In genomic region chr1:174159253-174160108, GRCh38 we compare ENCODE assay signal across 8 cellular contexts. TPM values are rescaled to one million over a fixed set of nuclear protein-coding genes. Genes with fewer than 3 reads are reported as not detected.
DNase-seq lines count a peak whose midpoint lies in the region; ATAC-seq, FAIRE-seq and TF ChIP-seq lines count a peak whose summit lies in the region.

TSS of gene RABGAP1L (plus strand) at chr1:174159520.

- WGBS in H1 (ENCODE audit: extremely low coverage in 1 of 2, insufficient coverage in 1 of 2, insufficient read length in 1 of 2, insufficient replicate concordance in 2 of 2, low coverage in 1 of 2, low lambda C conversion rate in 2 of 2, missing lambda C conversion rate in 1 of 2), 2 experiments = 1% methylated on average over 39 of the region's 97 CpGs; no CpG with 5 or more reads in 1 of the 2 experiments
- WGBS in mesenchymal stem cell = under 1% methylated on average over 57 of the region's 97 CpGs

- ATAC-seq in GM21381 (IDR thresholded peaks at IDR 0.05; ENCODE audit: unreplicated experiment) = peak; percentile 64
- ATAC-seq in activated CD8-positive, alpha-beta memory T cell treated with anti-CD3 and anti-CD28 coated beads, Interleukin-2, amount 10 ng/mL, durations not matched to agents 7 days and 5 days = peak; percentile 83

- no peaks in the 10 kb centered on the region for H3K36me3 ChIP-seq in H1 (ENCODE audit: control insufficient read depth in 2 of 4, insufficient read depth in 4 of 4, low read length in 3 of 4)
- H3K36me3 ChIP-seq in mesenchymal stem cell (ENCODE audit: control insufficient read depth in 1 of 2, insufficient read depth in 2 of 2, low read depth in 1 of 2, low read length in 2 of 2) = no peaks in the 10 kb centered on the region

- H3K18ac ChIP-seq in H1 (ENCODE audit: extremely low read depth, low read length) (peak within 1 kb of the TSS; percentile 68), mesenchymal stem cell (ENCODE audit: low read depth in 1 of 2, low read length in 2 of 2) (peak within 1 kb of the TSS; percentile 93 to 98)

- H3K4me3 Mint-ChIP-seq in activated CD8-positive, alpha-beta memory T cell treated with anti-CD3 and anti-CD28 coated beads, Interleukin-2, amount 10 ng/mL, durations not matched to agents 7 days and 5 days = peak within 1 kb of the TSS; percentile 96

- peaks cover 65% of the 10 kb centered on the region for H3K4me1 Mint-ChIP-seq in activated CD8-positive, alpha-beta memory T cell treated with anti-CD3 and anti-CD28 coated beads, Interleukin-2, amount 10 ng/mL, durations not matched to agents 7 days and 5 days

- peak within 1 kb of the TSS; percentile 94 for H3K27ac Mint-ChIP-seq in activated CD8-positive, alpha-beta memory T cell treated with anti-CD3 and anti-CD28 coated beads, Interleukin-2, amount 10 ng/mL, durations not matched to agents 7 days and 5 days

- H4K8ac ChIP-seq in H1 (ENCODE audit: extremely low read depth, insufficient read depth, low read length) (peak within 1 kb of the TSS; percentile 91), mesenchymal stem cell (ENCODE audit: low read length) (peak within 1 kb of the TSS; percentile 63)

- H2AFZ ChIP-seq in H1 (ENCODE audit: low read length) (peak within 1 kb of the TSS; percentile 73), mesenchymal stem cell (ENCODE audit: low read depth, low read length) (peak within 1 kb of the TSS; percentile 69)

- peak within 1 kb of the TSS; percentile 89; the same call in 1 of the 2 replicates for H2BK5ac ChIP-seq in H1 (ENCODE audit: low read depth, low read length)
- H2BK5ac ChIP-seq in mesenchymal stem cell (ENCODE audit: low read depth, low read length, poor library complexity, severe bottlenecking) = no peak within 1 kb of the TSS

- H3K14ac ChIP-seq in H1 (ENCODE audit: insufficient read length) = no peak within 1 kb of the TSS
- H3K14ac ChIP-seq in mesenchymal stem cell (ENCODE audit: low read length in 2 of 2) = peak within 1 kb of the TSS in 1 of 2 experiments; percentile 99

- H2BK12ac ChIP-seq in H1 (ENCODE audit: low read depth, low read length) = no peak within 1 kb of the TSS
- H2BK12ac ChIP-seq in mesenchymal stem cell (ENCODE audit: low read length in 2 of 2) = peak within 1 kb of the TSS in 1 of 2 experiments; percentile 92

- no peaks in the 10 kb centered on the region for H3K27me3 ChIP-seq in H1 (replicated peaks in 1 of 4; ENCODE audit: control insufficient read depth in 3 of 4, extremely low read depth in 1 of 4, insufficient read depth in 3 of 4, low read length in 3 of 4)
- no peaks in the 10 kb centered on the region for H3K27me3 ChIP-seq in mesenchymal stem cell (ENCODE audit: control insufficient read depth in 1 of 2, insufficient read depth in 1 of 2, low read length in 2 of 2)

- peak in 1 of 2 experiments; percentile 2; a peak in 1 of 4 replicates for TF ChIP-seq RAD21 in H1 (IDR thresholded peaks at IDR 0.05 in 1 of 2, conservative IDR thresholded peaks at IDR 0.05 in 1 of 2; ENCODE audit: low read depth in 2 of 2, low read length in 2 of 2)

- FAIRE-seq in H1 (lab: Jason Lieb, UNC) = no peak

- peak within 1 kb of the TSS; percentile 53 for H3K4ac ChIP-seq in H1 (replicated peaks; ENCODE audit: insufficient read length, low read depth, low read length)
- H3K4ac ChIP-seq in mesenchymal stem cell (ENCODE audit: low read depth in 1 of 2, low read length in 2 of 2) = peak within 1 kb of the TSS; percentile 93 to 94

- H3K4me3 ChIP-seq in H1 (ENCODE audit: extremely low read depth in 1 of 4, insufficient read depth in 2 of 4, low read depth in 3 of 4, low read length in 4 of 4) = peak within 1 kb of the TSS; percentile 78 to 94 (median 86)
- H3K4me3 ChIP-seq in mesenchymal stem cell (ENCODE audit: insufficient read depth in 1 of 2, low read depth in 1 of 2, low read length in 2 of 2) = peak within 1 kb of the TSS; percentile 98

- H2AK5ac ChIP-seq in H1 (ENCODE audit: low read depth, low read length) = no peak within 1 kb of the TSS
- no peak within 1 kb of the TSS for H2AK5ac ChIP-seq in mesenchymal stem cell (ENCODE audit: low read length, severe bottlenecking)

- CTCF ChIA-PET in activated CD8-positive, alpha-beta memory T cell treated with anti-CD3 and anti-CD28 coated beads, Interleukin-2, amount 10 ng/mL, durations not matched to agents 7 days and 5 days (lab: Charles Lee) = interaction anchor here (1.0 to 1.2 kb wide), 3 partner anchors 45 to 58 kb away, joined by 3 to 4 read pairs (median 4); no protein-coding TSS in a partner anchor
- CTCF ChIA-PET in H1 (lab: Charles Lee; ENCODE audit: partially characterized antibody) = no interaction called here

- POLR2A ChIA-PET in H1 (lab: Charles Lee; ENCODE audit: partially characterized antibody) = interaction anchor here (0.6 to 1.8 kb wide), 3 partner anchors 232 to 293 kb away, joined by 4 to 6 read pairs (median 4); partner anchors contain the start of gene ZBTB37

- H4K20me1 ChIP-seq in H1 (replicated peaks in 1 of 2; ENCODE audit: control insufficient read depth in 1 of 2, insufficient read depth in 2 of 2, low read length in 2 of 2) = no peaks in the 10 kb centered on the region

- peak within 1 kb of the TSS; percentile 89 to 98 for H3K4me2 ChIP-seq in H1 (ENCODE audit: insufficient read depth in 1 of 2, low read depth in 2 of 2, low read length in 2 of 2)
- peak within 1 kb of the TSS; percentile 87 for H3K4me2 ChIP-seq in mesenchymal stem cell (ENCODE audit: low read length, poor library complexity, severe bottlenecking)

- H2BK120ac ChIP-seq in H1 (replicated peaks; ENCODE audit: low read depth, low read length) (peak within 1 kb of the TSS; percentile 64), mesenchymal stem cell (ENCODE audit: low read depth, low read length) (peak within 1 kb of the TSS; percentile 89)

- H3K9me3 Mint-ChIP-seq in activated CD8-positive, alpha-beta memory T cell treated with anti-CD3 and anti-CD28 coated beads, Interleukin-2, amount 10 ng/mL, durations not matched to agents 7 days and 5 days (ENCODE audit: low read depth) = no peaks in the 10 kb centered on the region

- H4K91ac ChIP-seq in H1 (replicated peaks; ENCODE audit: insufficient read length, low read length) (peak within 1 kb of the TSS; percentile 91), mesenchymal stem cell (ENCODE audit: low read length) (peak within 1 kb of the TSS; percentile 66)

- peaks cover 11% of the 10 kb centered on the region for H3K36me3 Mint-ChIP-seq in activated CD8-positive, alpha-beta memory T cell treated with anti-CD3 and anti-CD28 coated beads, Interleukin-2, amount 10 ng/mL, durations not matched to agents 7 days and 5 days

- no peaks in the 10 kb centered on the region for H3K27me3 Mint-ChIP-seq in activated CD8-positive, alpha-beta memory T cell treated with anti-CD3 and anti-CD28 coated beads, Interleukin-2, amount 10 ng/mL, durations not matched to agents 7 days and 5 days

- H3K23me2 ChIP-seq in H1 (ENCODE audit: low read depth, low read length) = peaks cover 9% of the 10 kb centered on the region; the same call in 1 of the 2 replicates

- H3K9ac ChIP-seq in H1 (replicated peaks in 1 of 4; ENCODE audit: extremely low read depth in 1 of 4, low read depth in 3 of 4, low read length in 3 of 4) = peak within 1 kb of the TSS; percentile 80 to 88 (median 82)
- H3K9ac ChIP-seq in mesenchymal stem cell (ENCODE audit: low read length) = peak within 1 kb of the TSS; percentile 90

- H3K56ac ChIP-seq in H1 (replicated peaks; ENCODE audit: insufficient read length, low read depth, low read length) = peak within 1 kb of the TSS; percentile 59

- H4K5ac ChIP-seq in H1 (ENCODE audit: insufficient read length, low read depth, low read length) = peak within 1 kb of the TSS; percentile 87

- peaks cover 0 to 5% (median 4%) of the 10 kb centered on the region in 4 experiments; a peak in 4 of 7 replicates for H3K4me1 ChIP-seq in H1 (replicated peaks in 1 of 4; ENCODE audit: control insufficient read depth in 3 of 4, insufficient read depth in 4 of 4, low read length in 3 of 4)
- H3K4me1 ChIP-seq in mesenchymal stem cell (ENCODE audit: control insufficient read depth, insufficient read depth, low read depth, low read length) = peaks cover 7% of the 10 kb centered on the region

- no peak for TF ChIP-seq CTCF in H1 (IDR thresholded peaks at IDR 0.05; ENCODE audit: control extremely low read depth in 1 of 3, insufficient read depth in 1 of 3, low read depth in 1 of 3, low read length in 3 of 3)

- H3K79me1 ChIP-seq in H1 (ENCODE audit: low read depth, low read length) = no peaks in the 10 kb centered on the region
- peaks cover 15% of the 10 kb centered on the region for H3K79me1 ChIP-seq in mesenchymal stem cell (replicated peaks; ENCODE audit: low read length, poor library complexity, severe bottlenecking)

- TF ChIP-seq POLR2A in H1 (IDR thresholded peaks at IDR 0.05; ENCODE audit: control extremely low read depth in 1 of 2, low read depth in 2 of 2, low read length in 2 of 2) = peak; percentile 78 to 89

- H3K27ac ChIP-seq in H1 (ENCODE audit: low read depth, low read length) (peak within 1 kb of the TSS; percentile 83), mesenchymal stem cell (ENCODE audit: low read length, poor library complexity, severe bottlenecking) (peak within 1 kb of the TSS; percentile 52)

- no peak within 1 kb of the TSS for H3K23ac ChIP-seq in H1 (ENCODE audit: insufficient read length)
- peak within 1 kb of the TSS in 1 of 2 experiments; percentile 54 for H3K23ac ChIP-seq in mesenchymal stem cell (ENCODE audit: low read length in 2 of 2)

- H3K79me2 ChIP-seq in H1 (ENCODE audit: control insufficient read depth in 1 of 2, insufficient read depth in 2 of 2, low read length in 2 of 2) = peaks cover 0 to 12% of the 10 kb centered on the region in 2 experiments; a peak in 1 of 4 replicates

- TF ChIP-seq EP300 in H1 (IDR thresholded peaks at IDR 0.05; ENCODE audit: borderline replicate concordance in 1 of 2, low read depth in 2 of 2, low read length in 2 of 2) = peak in 1 of 2 experiments; percentile 66; a peak in 1 of 3 replicates

- H3K9me3 ChIP-seq in H1 (ENCODE audit: insufficient read depth in 2 of 2, low read depth in 1 of 2, low read length in 1 of 2) (no peaks in the 10 kb centered on the region), mesenchymal stem cell (ENCODE audit: control insufficient read depth, low read length) (no peaks in the 10 kb centered on the region)

- no peak within 1 kb of the TSS for H2BK20ac ChIP-seq in H1 (ENCODE audit: low read length)

- H2BK15ac ChIP-seq in H1 (ENCODE audit: low read length) (no peak within 1 kb of the TSS), mesenchymal stem cell (ENCODE audit: low read depth, poor library complexity, severe bottlenecking) (peak within 1 kb of the TSS; percentile 96)

- peak; percentile 90 for DNase-seq in COLO829 (ENCODE audit: low spot score)
- peak in 74 of 76 experiments; percentile 65 to 96 (median 89) for DNase-seq in HUDEP-2 (lab: John Stamatoyannopoulos, UW; ENCODE audit: unreplicated experiment in 76 of 76)
- peak; percentile 91 for DNase-seq in NOMO-1 treated with dmso at 0.1 percent for 144 hours (lab: John Stamatoyannopoulos, UW; ENCODE audit: unreplicated experiment)
- DNase-seq in activated CD8-positive, alpha-beta memory T cell treated with anti-CD3 and anti-CD28 coated beads, Interleukin-2, amount 10 ng/mL, durations not matched to agents 7 days and 5 days = peak; percentile 95
- DNase-seq in H1 (ENCODE audit: low read depth in 1 of 2, low spot score in 2 of 2) = peak; percentile 74 to 90
- DNase-seq in mesenchymal stem cell = peak; percentile 94
- peak; percentile 85 for DNase-seq in stimulated activated CD8-positive, alpha-beta memory T cell treated with anti-CD3 and anti-CD28 coated beads, Interleukin-12 subunit alpha, Interleukin-12 subunit beta, amount 100 ng/mL, for 24 hours (ENCODE audit: extremely low read depth)

RNA-seq across cellular contexts. Expression of gene RABGAP1L, which starts in this region (rescaled TPM):
- 10 to 100 TPM; 60.5 to 83.5 TPM for total RNA-seq in activated CD8-positive, alpha-beta memory T cell treated with anti-CD3 and anti-CD28 coated beads, Interleukin-2, amount 10 ng/mL, durations not matched to agents 7 days and 5 days
- total RNA-seq in H1 (2021; fragmentation: NEBNext Ultra II Directional; extraction: Animal tissue kit (Norgen Biotek cat#: 25700)) = 156 and 166 TPM in 2 replicates
- 20.8 and 33.3 TPM in 2 replicates for polyA plus RNA-seq in H1 (2011; rRNA removed)
- 44.2 TPM for polyA plus RNA-seq in H1 (2011; cell fraction: cytosol; rRNA removed)
- 20.3 TPM for polyA plus RNA-seq in H1 (2011; cell fraction: nucleus; rRNA removed)
- polyA plus RNA-seq in H1 (2012, experiment 1 of 2) = 75.5 to 92.5 TPM (median 87.1 TPM) in 4 replicates
- 8.1 TPM for polyA plus RNA-seq in H1 (2012, experiment 2 of 2)
- polyA plus RNA-seq in H1 (2013, experiment 1 of 2) = 42.4 TPM
- polyA plus RNA-seq in H1 (2013, experiment 2 of 2) = 38.9 TPM
- polyA minus RNA-seq in H1 (2011; rRNA and poly(A)+ RNA removed) = 142 and 144 TPM in 2 replicates
- 62.2 TPM for polyA minus RNA-seq in H1 (2011; cell fraction: cytosol; rRNA and poly(A)+ RNA removed)
- polyA minus RNA-seq in H1 (2011; cell fraction: nucleus; rRNA and poly(A)+ RNA removed) = 131 TPM
- 14.2 TPM for polyA plus RNA-seq in mesenchymal stem cell (2013, experiment 1 of 2)
- polyA plus RNA-seq in mesenchymal stem cell (2013, experiment 2 of 2) = 15.5 TPM

Comparison
In these comparisons a context has a peak if more than half of its experiments do, and no peak if none do; other contexts are left out.
1. Peak in every context shown above with its lines: DNase-seq, ATAC-seq, H3K4me3 ChIP-seq and H3K27ac ChIP-seq.